In genomic region chr3:127442551-127442950, GRCh38 we compare ENCODE assay signal across 1 cellular context.
TF ChIP-seq lines count a peak whose summit lies in the region.

No MANE protein-coding gene starts in this region.

TF ChIP-seq in WTC11, 78 proteins besides CTCF, POLR2A, EP300 and RAD21 (continued from another document):
- TF ChIP-seq, protein P1, sequence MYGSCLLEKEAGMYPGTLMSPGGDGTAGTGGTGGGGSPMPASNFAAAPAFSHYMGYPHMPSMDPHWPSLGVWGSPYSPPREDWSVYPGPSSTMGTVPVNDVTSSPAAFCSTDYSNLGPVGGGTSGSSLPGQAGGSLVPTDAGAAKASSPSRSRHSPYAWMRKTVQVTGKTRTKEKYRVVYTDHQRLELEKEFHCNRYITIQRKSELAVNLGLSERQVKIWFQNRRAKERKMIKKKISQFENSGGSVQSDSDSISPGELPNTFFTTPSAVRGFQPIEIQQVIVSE (CRISPR knock-in tag; IDR thresholded peaks at IDR 0.05; ENCODE audit: borderline replicate concordance): no peak
- TF ChIP-seq, protein P2, sequence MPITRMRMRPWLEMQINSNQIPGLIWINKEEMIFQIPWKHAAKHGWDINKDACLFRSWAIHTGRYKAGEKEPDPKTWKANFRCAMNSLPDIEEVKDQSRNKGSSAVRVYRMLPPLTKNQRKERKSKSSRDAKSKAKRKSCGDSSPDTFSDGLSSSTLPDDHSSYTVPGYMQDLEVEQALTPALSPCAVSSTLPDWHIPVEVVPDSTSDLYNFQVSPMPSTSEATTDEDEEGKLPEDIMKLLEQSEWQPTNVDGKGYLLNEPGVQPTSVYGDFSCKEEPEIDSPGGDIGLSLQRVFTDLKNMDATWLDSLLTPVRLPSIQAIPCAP (CRISPR knock-in tag; IDR thresholded peaks at IDR 0.05): no peak
